8 cellular contexts compared by ENCODE assay signal in the genomic region with DNA sequence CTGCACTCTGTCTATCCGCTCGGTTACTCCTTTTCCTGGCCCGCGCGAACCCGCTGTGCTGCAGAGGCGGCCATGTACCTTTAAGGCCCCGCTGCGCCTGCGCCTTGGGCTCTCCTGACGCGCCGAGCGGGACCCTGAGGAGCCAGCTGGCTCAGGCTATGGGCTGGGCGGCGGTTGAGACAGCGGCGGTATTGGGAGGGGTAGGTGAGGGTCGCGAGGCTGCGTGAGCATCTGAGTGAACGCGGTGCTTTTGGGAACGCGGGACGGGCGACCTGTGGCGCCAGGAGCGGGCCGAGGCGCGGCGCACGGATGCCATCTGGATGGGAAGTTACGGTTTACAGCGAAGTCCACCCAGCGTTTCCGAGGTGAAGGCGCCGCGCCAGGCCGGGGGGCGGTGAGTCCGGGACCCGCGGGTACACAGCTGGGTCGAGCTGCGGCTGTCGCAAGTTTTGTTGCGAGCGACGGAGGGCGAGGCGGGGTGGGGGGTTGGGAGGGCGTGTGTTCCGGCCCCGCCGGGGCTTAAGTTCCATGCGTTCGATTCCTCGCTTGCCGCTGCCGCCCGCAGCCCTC. TPM values are rescaled to one million over a fixed set of nuclear protein-coding genes. Genes with fewer than 3 reads are reported as not detected.
A peak's percentile ranks its signal among the peaks of the same experiment; 100 is the strongest.
DNase-seq lines count a peak whose midpoint lies in the region; ATAC-seq lines count a peak whose summit lies in the region.
"Not testable (repeated sequence)": the region's sequence is repeated elsewhere in the genome, so short reads cannot be mapped to it uniquely, and the experiment has no call there.

A gene with protein sequence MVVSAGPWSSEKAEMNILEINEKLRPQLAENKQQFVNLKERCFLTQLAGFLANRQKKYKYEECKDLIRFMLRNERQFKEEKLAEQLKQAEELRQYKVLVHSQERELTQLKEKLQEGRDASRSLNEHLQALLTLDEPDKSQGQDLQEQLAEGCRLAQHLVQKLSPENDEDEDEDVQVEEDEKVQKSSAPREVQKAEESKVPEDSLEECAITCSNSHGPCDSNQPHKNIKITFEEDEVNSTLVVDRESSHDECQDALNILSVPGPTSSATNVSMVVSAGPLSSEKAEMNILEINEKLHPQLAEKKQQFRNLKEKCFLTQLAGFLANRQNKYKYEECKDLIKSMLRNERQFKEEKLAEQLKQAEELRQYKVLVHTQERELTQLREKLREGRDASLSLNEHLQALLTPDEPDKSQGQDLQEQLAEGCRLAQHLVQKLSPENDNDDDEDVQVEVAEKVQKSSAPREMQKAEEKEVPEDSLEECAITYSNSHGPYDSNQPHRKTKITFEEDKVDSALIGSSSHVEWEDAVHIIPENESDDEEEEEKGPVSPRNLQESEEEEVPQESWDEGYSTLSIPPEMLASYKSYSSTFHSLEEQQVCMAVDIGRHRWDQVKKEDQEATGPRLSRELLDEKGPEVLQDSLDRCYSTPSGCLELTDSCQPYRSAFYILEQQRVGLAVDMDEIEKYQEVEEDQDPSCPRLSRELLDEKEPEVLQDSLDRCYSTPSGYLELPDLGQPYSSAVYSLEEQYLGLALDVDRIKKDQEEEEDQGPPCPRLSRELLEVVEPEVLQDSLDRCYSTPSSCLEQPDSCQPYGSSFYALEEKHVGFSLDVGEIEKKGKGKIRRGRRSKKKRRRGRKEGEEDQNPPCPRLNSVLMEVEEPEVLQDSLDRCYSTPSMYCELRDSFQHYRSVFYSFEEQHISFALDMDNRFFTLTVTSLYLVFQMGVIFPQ (plus strand): TSS at position 125 of the 570 bp plus-strand sequence. CDS start 21,488 bp downstream, outside the sequence.

- peak; percentile 99 for ATAC-seq in GM18873 (IDR thresholded peaks at IDR 0.05; ENCODE audit: low FRiP score, unreplicated experiment)
- ATAC-seq in HG03097 (IDR thresholded peaks at IDR 0.05; ENCODE audit: low FRiP score, unreplicated experiment), result peak; percentile 99
- peak; percentile 97 for ATAC-seq in aorta (ENCODE audit: low FRiP score)

- H3K4me1 ChIP-seq in skeletal muscle satellite cell (ENCODE audit: control insufficient read depth, insufficient read depth, low read length); aorta (ENCODE audit: control insufficient read depth in 1 of 2, insufficient read depth in 2 of 2, low read length in 2 of 2): not testable (repeated sequence)

- H3K4me2 ChIP-seq in skeletal muscle satellite cell (ENCODE audit: low read length), result peak within 1 kb of the TSS; percentile 83

- intact Hi-C loops in aorta (cut with DNase I), result not testable (repeated sequence)

- H3K9ac ChIP-seq in skeletal muscle satellite cell (ENCODE audit: low read depth, low read length), result peak within 1 kb of the TSS; percentile 68

- WGBS in aorta, 2 donors, result 0% methylated on average over 27 to 50 of the region's 64 CpGs

- not testable (repeated sequence) for H3K36me3 ChIP-seq in skeletal muscle satellite cell (ENCODE audit: insufficient read depth, low read length); aorta (ENCODE audit: control insufficient read depth in 1 of 2, insufficient read depth in 2 of 2, low read length in 1 of 2)

- H3K4me3 ChIP-seq in skeletal muscle satellite cell (ENCODE audit: low read length) (peak within 1 kb of the TSS; percentile 78), aorta (ENCODE audit: low read length in 2 of 2) (peak within 1 kb of the TSS; percentile 11 to 53)

- H3K27me3 ChIP-seq in skeletal muscle satellite cell (ENCODE audit: control insufficient read depth, insufficient read depth, low read length); aorta (ENCODE audit: control insufficient read depth in 1 of 2, insufficient read depth in 2 of 2, low read length in 1 of 2): not testable (repeated sequence)

- DNase-seq in NCI-H345 (lab: John Stamatoyannopoulos, UW) (peak; percentile 54), inferior parietal cortex (ENCODE audit: extremely low spot score) (peak; percentile 11), aorta (peak; percentile 86 to 90)
- peak; percentile 63 to 67 for DNase-seq in activated CD4-positive, alpha-beta T cell treated with anti-CD3 and anti-CD28 coated beads for 4 hours
- peak; percentile 73 for DNase-seq in central memory CD4-positive, alpha-beta T cell

- H3K9me3 ChIP-seq in skeletal muscle satellite cell (replicated peaks; ENCODE audit: low read length); aorta (ENCODE audit: control insufficient read depth, low read length): not testable (repeated sequence)

- not testable (repeated sequence) for H3K27ac ChIP-seq in aorta (ENCODE audit: low read depth in 1 of 2, low read length in 2 of 2)

RNA-seq across cellular contexts. Expression of the gene that starts here (rescaled TPM):
- 11.4 and 12.7 TPM in 2 replicates for total RNA-seq in skeletal muscle satellite cell (2012; rRNA removed)
- 10 to 100 TPM; 13.2 to 17.9 TPM for total RNA-seq in aorta
- 10 to 100 TPM in 1 of 2 donors, 1 to 10 TPM in 1; 3.8 to 14.0 TPM for polyA plus RNA-seq in aorta

Comparison
In these comparisons a context has a peak if more than half of its experiments do, and no peak if none do; other contexts are left out.
1. DNase-seq: peak in every context shown above with its lines; median percentile 88 in aorta; 73 in central memory CD4-positive, alpha-beta T cell; 65 in activated CD4-positive, alpha-beta T cell treated with anti-CD3 and anti-CD28 coated beads for 4 hours; 54 in NCI-H345; 11 in inferior parietal cortex.